In genomic region chr11:88202498-88202897, GRCh38 we compare ENCODE assay signal across 27 cellular contexts.
"Had no signal": no experiment of that assay in that cellular context is flagged by ENCODE, and none has a peak within 500 bp of the region (broad histone marks: within the 10 kb centered on the region; RNA-seq: fewer than 3 reads in every experiment).

No MANE protein-coding gene starts in this region.

- H3K4me2 ChIP-seq: smooth muscle cell had no signal

- H3K36me3 ChIP-seq: brain microvascular endothelial cell, ovary, suprapubic skin, transverse colon, uterus had no signal

- H3K27me3 ChIP-seq: brain microvascular endothelial cell, dorsolateral prefrontal cortex, ovary, suprapubic skin, transverse colon, uterus had no signal

- H3K27ac ChIP-seq: brain microvascular endothelial cell, dorsolateral prefrontal cortex, epithelial cell of prostate, ovary, psoas muscle, suprapubic skin, transverse colon, uterus had no signal

- ATAC-seq: activated CD4-positive, alpha-beta T cell treated with anti-CD3 and anti-CD28 coated beads for 36 hours; activated CD8-positive, alpha-beta memory T cell treated with anti-CD3 and anti-CD28 coated beads, Interleukin-2, amount 10 ng/mL, durations not matched to agents 7 days and 5 days; activated naive CD8-positive, alpha-beta T cell treated with anti-CD3 and anti-CD28 coated beads, Interleukin-2, amount 50 U/mL, for 24 hours; left cardiac atrium; natural killer cell; psoas muscle; sciatic nerve; stimulated activated naive CD8-positive, alpha-beta T cell treated with anti-CD3 and anti-CD28 coated beads, Interleukin-15, amount 100 ng/mL, for 72 hours had no signal

- DNase-seq: activated CD4-positive, alpha-beta memory T cell treated with anti-CD3 and anti-CD28 coated beads for 36 hours; activated CD4-positive, alpha-beta T cell treated with anti-CD3 and anti-CD28 coated beads for 36 hours; activated CD8-positive, alpha-beta memory T cell treated with anti-CD3 and anti-CD28 coated beads, Interleukin-2, amount 10 ng/mL, durations not matched to agents 7 days and 5 days; activated effector memory CD4-positive, alpha-beta T cell treated with Interleukin-2 at 50 U/mL for 16 hours; activated naive CD4-positive, alpha-beta T cell treated with anti-CD3 and anti-CD28 coated beads, Interleukin-2, amount 10 ng/mL, durations not matched to agents 7 days and 5 days; activated naive CD8-positive, alpha-beta T cell treated with anti-CD3 and anti-CD28 coated beads, Interleukin-2, amount 50 U/mL, for 24 hours; activated T-cell treated with anti-CD3 and anti-CD28 coated beads, Interleukin-2, amount 50 U/mL, for 1 hour; aorta; brain microvascular endothelial cell; central memory CD4-positive, alpha-beta T cell; dorsolateral prefrontal cortex; endodermal cell; foreskin fibroblast; glutamatergic neuron; hippocampal formation; left cardiac atrium; natural killer cell; ovary; psoas muscle; stimulated activated CD4-positive, alpha-beta T cell treated with anti-CD3 and anti-CD28 coated beads, Interleukin-4, amount 100 ng/mL, for 1 hour; stimulated activated naive CD8-positive, alpha-beta T cell treated with anti-CD3 and anti-CD28 coated beads, Interleukin-15, amount 100 ng/mL, for 72 hours; transverse colon; uterus had no signal

- H3K4me3 ChIP-seq: dorsolateral prefrontal cortex, ovary, psoas muscle, smooth muscle cell, suprapubic skin, transverse colon, uterus had no signal

- H3K4me1 ChIP-seq: psoas muscle, suprapubic skin, uterus had no signal

- H3K9me3 ChIP-seq: ovary, psoas muscle, suprapubic skin, transverse colon, uterus had no signal
